ENCODE assay signal across 8 cellular contexts in the genomic region with DNA sequence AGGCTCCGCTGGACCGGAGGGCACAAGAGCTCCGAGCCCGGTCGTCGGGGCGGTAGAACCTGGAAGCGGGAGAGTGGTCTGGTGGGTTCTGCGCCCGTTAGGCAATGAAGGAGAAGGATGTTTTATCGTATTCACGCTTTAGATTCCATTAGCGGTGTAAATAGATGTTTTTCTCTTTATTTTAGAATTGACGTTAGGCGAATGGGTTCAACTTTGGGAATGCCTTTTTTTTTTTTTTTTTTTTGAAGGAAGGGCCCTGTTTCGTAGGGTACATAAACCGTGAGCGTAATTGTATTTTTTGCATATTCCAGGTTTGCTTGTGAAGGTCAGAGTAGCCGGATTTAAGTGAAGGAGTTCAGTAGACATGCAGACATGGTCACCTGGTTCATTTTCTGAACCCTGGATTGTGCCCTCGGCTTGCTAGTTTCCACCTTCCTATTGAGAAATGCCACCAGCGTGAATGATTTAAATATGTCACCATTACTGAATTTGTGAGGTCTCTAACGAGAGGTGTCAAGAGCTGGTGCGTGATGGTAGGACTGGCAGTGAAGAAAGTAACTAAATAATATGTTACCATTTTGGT. TPM values are rescaled to one million over a fixed set of nuclear protein-coding genes. Genes with fewer than 3 reads are reported as not detected.
DNase-seq lines count a peak whose midpoint lies in the region; ATAC-seq and TF ChIP-seq lines count a peak whose summit lies in the region.

No MANE protein-coding gene starts in this region.

- TF ChIP-seq CTCF in colonic mucosa (IDR thresholded peaks at IDR 0.05) (no peak), nephron (IDR thresholded peaks at IDR 0.05; ENCODE audit: unreplicated experiment in 3 of 3) (no peak)

- intact Hi-C loops in colonic mucosa (cut with DNase I), result no loop called here

- H3K4me3 Mint-ChIP-seq in IgD-negative memory B cell, result peak overlapping the region; percentile 98 to 100 (median 99)
- peak overlapping the region; percentile 93 to 99 (median 96) for H3K4me3 Mint-ChIP-seq in nephron

- H3K9me3 ChIP-seq in colonic mucosa, result no peaks in the 10 kb centered on the region

- H3K27me3 Mint-ChIP-seq in IgD-negative memory B cell, result no peaks in the 10 kb centered on the region
- peaks cover 4% of the 10 kb centered on the region for H3K27me3 Mint-ChIP-seq in nephron (ENCODE audit: low read depth)

- ATAC-seq in HG03039 (IDR thresholded peaks at IDR 0.05; ENCODE audit: unreplicated experiment) (no peak), GM19455 (IDR thresholded peaks at IDR 0.05; ENCODE audit: unreplicated experiment) (no peak)

- H3K9me3 Mint-ChIP-seq in IgD-negative memory B cell (peaks cover 0 to 4% (median 0%) of the 10 kb centered on the region in 3 donors), nephron (no peaks in the 10 kb centered on the region)

- H3K36me3 Mint-ChIP-seq in IgD-negative memory B cell, result peaks cover 3% of the 10 kb centered on the region
- peaks cover 12% of the 10 kb centered on the region for H3K36me3 Mint-ChIP-seq in nephron (ENCODE audit: low read depth)

- peak overlapping the region; percentile 97 for H3K27ac ChIP-seq in colonic mucosa

- H3K27ac Mint-ChIP-seq in IgD-negative memory B cell, result peak overlapping the region; percentile 97 to 100 (median 99)
- peak overlapping the region; percentile 91 to 100 (median 99) for H3K27ac Mint-ChIP-seq in nephron

- no peaks in the 10 kb centered on the region for H3K27me3 ChIP-seq in colonic mucosa

- H3K4me3 ChIP-seq in colonic mucosa, result peak overlapping the region; percentile 90

- H3K9ac ChIP-seq in colonic mucosa (ENCODE audit: low read depth in 2 of 2, low read length in 2 of 2), result peak overlapping the region; percentile 63 to 93

- H3K36me3 ChIP-seq in colonic mucosa, result no peaks in the 10 kb centered on the region

- H3K4me1 Mint-ChIP-seq in IgD-negative memory B cell (peaks cover 25 to 39% (median 27%) of the 10 kb centered on the region in 3 donors), nephron (peaks cover 14% of the 10 kb centered on the region)

- H3K4me1 ChIP-seq in colonic mucosa, result no peaks in the 10 kb centered on the region

- DNase-seq in CD1c-positive myeloid dendritic cell (ENCODE audit: extremely low spot score) (peak; percentile 2), colonic mucosa (no peak), superior temporal gyrus (ENCODE audit: extremely low spot score) (no peak), NCI-H1092 treated with DMSO at 0.1 percent for 48 hours (lab: John Stamatoyannopoulos, UW) (no peak)

RNA-seq across cellular contexts. Expression of a gene that starts 0.8 kb away (rescaled TPM):
- polyA plus RNA-seq in IgD-negative memory B cell, result 65.1 TPM
- 10 to 100 TPM; 49.8 to 60.3 TPM for total RNA-seq in colonic mucosa

RNA-seq across cellular contexts. Expression of a gene that starts 11.1 kb away (rescaled TPM):
- 12.1 TPM for polyA plus RNA-seq in IgD-negative memory B cell
- total RNA-seq in colonic mucosa, result 10 to 100 TPM in 1 of 2 donors, 1 to 10 TPM in 1; 4.5 to 14.9 TPM

RNA-seq across cellular contexts. Expression of a gene that starts 37.1 kb away (rescaled TPM):
- 1.2 TPM for polyA plus RNA-seq in IgD-negative memory B cell
- total RNA-seq in colonic mucosa, result 100 to 1,000 TPM in 1 of 2 donors, 10 to 100 TPM in 1; 88.9 to 173 TPM
